ENCODE assay signal across 23 cellular contexts in the genomic region with DNA sequence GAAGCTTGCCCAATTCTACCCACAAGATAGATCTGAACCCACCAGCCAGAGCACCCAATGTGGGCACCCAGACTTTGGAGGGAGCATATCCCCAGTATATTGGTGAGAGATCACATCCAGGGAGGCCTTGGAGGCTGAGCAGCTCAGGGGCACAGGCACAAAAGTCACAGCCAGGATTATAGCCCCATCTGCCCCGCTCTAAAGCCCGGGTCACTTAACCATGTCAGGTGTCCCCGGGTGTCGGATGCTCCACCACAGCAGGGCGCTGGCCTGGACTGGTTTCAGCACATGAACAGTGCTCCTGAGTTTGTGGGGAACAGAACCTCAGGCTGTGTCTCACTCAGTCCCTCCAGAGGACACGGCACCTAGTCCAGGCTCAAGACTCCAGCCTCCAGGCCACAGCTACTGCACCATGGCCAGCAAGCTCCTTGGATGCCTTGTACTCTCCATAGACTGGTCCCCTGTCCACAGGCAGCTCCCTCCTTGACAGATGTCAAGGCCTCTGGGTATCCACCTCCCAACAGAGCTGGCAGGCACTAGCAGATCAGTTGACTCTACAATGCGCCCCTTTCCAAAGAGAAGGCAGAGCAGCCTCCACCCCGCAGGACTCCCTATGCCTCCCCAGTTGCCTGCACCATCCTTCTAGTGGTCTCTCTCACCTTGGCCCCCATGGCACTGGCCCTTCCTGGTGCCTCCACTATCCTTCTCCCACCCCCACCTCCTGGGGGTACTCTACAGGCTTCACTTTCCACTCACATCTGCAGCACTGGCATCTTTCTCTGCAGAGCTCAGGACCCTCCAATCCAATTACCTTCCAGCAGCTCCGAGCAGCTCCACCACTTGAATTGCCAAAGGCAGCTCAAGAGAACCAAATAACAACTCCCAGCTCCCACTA.
"Had no signal": no experiment of that assay in that cellular context is flagged by ENCODE, and none has a peak within 500 bp of the region (broad histone marks: within the 10 kb centered on the region; RNA-seq: fewer than 3 reads in every experiment).

No MANE protein-coding gene starts in this region.

- H3K27ac Mint-ChIP-seq: effector memory CD8-positive, alpha-beta T cell; immature natural killer cell; natural killer cell; stimulated activated naive B cell treated with anti-CD40 and anti-IgM and Interleukin-4, amounts not matched to agents 10 μg/mL and 1 μg/mL and 100 μg/mL, for 72 hours; stimulated activated naive CD8-positive, alpha-beta T cell treated with anti-CD3 and anti-CD28 coated beads, Interleukin-15, Interleukin-2, amounts not matched to agents 100 ng/mL and 50 ng/mL, for 24 hours had no signal

- H3K4me3 Mint-ChIP-seq: effector memory CD8-positive, alpha-beta T cell; immature natural killer cell; natural killer cell; stimulated activated naive B cell treated with anti-CD40 and anti-IgM and Interleukin-4, amounts not matched to agents 10 μg/mL and 1 μg/mL and 100 μg/mL, for 72 hours; stimulated activated naive CD8-positive, alpha-beta T cell treated with anti-CD3 and anti-CD28 coated beads, Interleukin-15, Interleukin-2, amounts not matched to agents 100 ng/mL and 50 ng/mL, for 24 hours had no signal

- ATAC-seq: effector memory CD8-positive, alpha-beta T cell; heart right ventricle; left lobe of liver; natural killer cell; pancreas; stimulated activated naive B cell treated with anti-CD40 and anti-IgM and Interleukin-4, amounts not matched to agents 10 μg/mL and 1 μg/mL and 100 μg/mL, for 72 hours had no signal

- DNase-seq: central memory CD4-positive, alpha-beta T cell; colonic mucosa; dermis blood vessel endothelial cell; effector memory CD8-positive, alpha-beta T cell; erythroblast; esophagus squamous epithelium; foreskin melanocyte; glutamatergic neuron; heart right ventricle; hypothalamus; immature natural killer cell; mesenchymal stem cell; natural killer cell; pancreas; right lobe of liver; small intestine; stimulated activated CD4-positive, alpha-beta T cell treated with anti-CD3 and anti-CD28 coated beads, Interleukin-15, amount 100 ng/mL, for 24 hours; stimulated activated CD4-positive, alpha-beta T cell treated with anti-CD3 and anti-CD28 coated beads, Interleukin-2, amount 100 ng/mL, for 48 hours; stimulated activated naive B cell treated with anti-CD40 and anti-IgM and Interleukin-4, amounts not matched to agents 10 μg/mL and 1 μg/mL and 100 μg/mL, for 72 hours; thyroid gland; trophoblast cell had no signal

- H3K9me3 Mint-ChIP-seq: effector memory CD8-positive, alpha-beta T cell; immature natural killer cell; natural killer cell; stimulated activated naive B cell treated with anti-CD40 and anti-IgM and Interleukin-4, amounts not matched to agents 10 μg/mL and 1 μg/mL and 100 μg/mL, for 72 hours; stimulated activated naive CD8-positive, alpha-beta T cell treated with anti-CD3 and anti-CD28 coated beads, Interleukin-15, Interleukin-2, amounts not matched to agents 100 ng/mL and 50 ng/mL, for 24 hours had no signal

- H3K36me3 Mint-ChIP-seq: immature natural killer cell; natural killer cell; stimulated activated naive B cell treated with anti-CD40 and anti-IgM and Interleukin-4, amounts not matched to agents 10 μg/mL and 1 μg/mL and 100 μg/mL, for 72 hours had no signal

- H3K4me1 Mint-ChIP-seq: immature natural killer cell; natural killer cell; stimulated activated naive B cell treated with anti-CD40 and anti-IgM and Interleukin-4, amounts not matched to agents 10 μg/mL and 1 μg/mL and 100 μg/mL, for 72 hours had no signal
